Comparison of ENCODE assay signal across 22 cellular contexts in the genomic region with DNA sequence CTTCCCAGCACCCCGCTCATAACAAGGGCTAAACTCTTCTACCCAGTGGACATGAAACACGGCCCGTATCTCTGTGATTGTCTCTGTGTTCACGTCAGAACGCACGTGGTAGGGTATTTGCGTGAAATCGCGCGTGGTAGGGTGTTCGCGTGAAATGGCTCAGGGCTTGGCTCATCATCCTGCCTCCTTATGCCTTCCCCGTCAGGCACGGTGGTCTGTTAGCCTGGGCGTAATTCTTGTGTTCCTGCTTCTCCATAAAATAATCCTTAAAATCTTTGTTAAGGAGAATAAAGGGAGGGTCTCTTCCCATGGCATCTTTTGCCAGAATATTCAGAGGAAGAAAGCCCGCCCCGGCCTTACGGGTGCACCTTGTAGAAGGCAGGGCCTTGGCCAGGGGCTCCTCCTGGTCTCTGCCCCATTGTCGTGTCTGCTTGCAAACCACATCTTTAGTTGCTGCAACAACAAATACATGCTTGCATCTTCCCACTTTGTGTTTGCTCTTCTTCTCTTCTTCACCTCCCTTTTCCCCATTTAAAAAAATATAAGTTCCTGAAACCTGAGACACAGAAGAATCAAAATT.
DNase-seq lines count a peak whose midpoint lies in the region; FAIRE-seq and TF ChIP-seq lines count a peak whose summit lies in the region.
"Had no signal": no experiment of that assay in that cellular context is flagged by ENCODE, and none has a peak within 500 bp of the region (broad histone marks: within the 10 kb centered on the region; RNA-seq: fewer than 3 reads in every experiment).

No MANE protein-coding gene starts in this region.

- peaks cover 39% of the 10 kb centered on the region for H3K36me3 Mint-ChIP-seq in activated CD4-positive, alpha-beta T cell treated with anti-CD3 and anti-CD28 coated beads, Interleukin-2, amount 10 ng/mL, durations not matched to agents 24 days and 14 days (ENCODE audit: low read depth)
- peaks cover 18 to 21% of the 10 kb centered on the region in 2 donors for H3K36me3 Mint-ChIP-seq in CD14-positive monocyte
- peaks cover 45% of the 10 kb centered on the region for H3K36me3 Mint-ChIP-seq in activated T-helper 1 cell treated with anti-CD3 and anti-CD28 coated beads, Interleukin-12 subunit alpha, Interleukin-12 subunit beta, Interleukin-2, Interleukin-4 antibody, amounts not matched to agents 30 ng/mL and 10 ng/mL and 1 ng/mL, durations not matched to agents 14 hours and 24 hours and 36 hours (ENCODE audit: low read depth)

- peak overlapping the region; percentile 30 for H3K4me3 Mint-ChIP-seq in activated CD4-positive, alpha-beta T cell treated with anti-CD3 and anti-CD28 coated beads, Interleukin-2, amount 10 ng/mL, durations not matched to agents 24 days and 14 days
- H3K4me3 Mint-ChIP-seq in CD14-positive monocyte = no peak overlapping the region
- H3K4me3 Mint-ChIP-seq in activated T-helper 1 cell treated with anti-CD3 and anti-CD28 coated beads, Interleukin-12 subunit alpha, Interleukin-12 subunit beta, Interleukin-2, Interleukin-4 antibody, amounts not matched to agents 30 ng/mL and 10 ng/mL and 1 ng/mL, durations not matched to agents 14 hours and 24 hours and 36 hours = no peak overlapping the region
- H3K4me3 Mint-ChIP-seq: memory B cell; natural killer cell treated with Interleukin-12 subunit alpha and Interleukin-12 subunit beta and Interleukin-15 and Interleukin-18, amount 100 ng/mL, for 72 hours had no signal

- FAIRE-seq in GM12891 (lab: Jason Lieb, UNC) = no peak
- FAIRE-seq: A204.1, HTR-8/SVneo, islet of Langerhans, small intestine had no signal

- peaks cover 76% of the 10 kb centered on the region for H3K4me1 Mint-ChIP-seq in activated CD4-positive, alpha-beta T cell treated with anti-CD3 and anti-CD28 coated beads, Interleukin-2, amount 10 ng/mL, durations not matched to agents 24 days and 14 days
- H3K4me1 Mint-ChIP-seq in CD14-positive monocyte = peaks cover 52% of the 10 kb centered on the region
- H3K4me1 Mint-ChIP-seq in activated T-helper 1 cell treated with anti-CD3 and anti-CD28 coated beads, Interleukin-12 subunit alpha, Interleukin-12 subunit beta, Interleukin-2, Interleukin-4 antibody, amounts not matched to agents 30 ng/mL and 10 ng/mL and 1 ng/mL, durations not matched to agents 14 hours and 24 hours and 36 hours (ENCODE audit: low read depth) = peaks cover 72% of the 10 kb centered on the region

- no peak for TF ChIP-seq POLR2A in GM12891 (IDR thresholded peaks at IDR 0.05; ENCODE audit: low read depth, low read length)

- intact Hi-C loops in activated CD4-positive, alpha-beta T cell treated with anti-CD3 and anti-CD28 coated beads, Interleukin-2, amount 10 ng/mL, durations not matched to agents 24 days and 14 days (cut with micrococcal nuclease) = loop anchor here (5.0 kb wide), 1 partner anchor 198 kb away; no protein-coding TSS in a partner anchor
- intact Hi-C loops in CD14-positive monocyte (cut with micrococcal nuclease) = no loop called here
- intact Hi-C loops in activated T-helper 1 cell treated with anti-CD3 and anti-CD28 coated beads, Interleukin-12 subunit alpha, Interleukin-12 subunit beta, Interleukin-2, Interleukin-4 antibody, amounts not matched to agents 30 ng/mL and 10 ng/mL and 1 ng/mL, durations not matched to agents 14 hours and 24 hours and 36 hours (cut with micrococcal nuclease) = loop anchor here (5.0 kb wide), 1 partner anchor 417 kb away; no protein-coding TSS in a partner anchor

- no peak for DNase-seq in activated CD4-positive, alpha-beta T cell treated with anti-CD3 and anti-CD28 coated beads, Interleukin-2, amount 10 ng/mL, durations not matched to agents 24 days and 14 days
- DNase-seq in activated CD4-positive, alpha-beta T cell treated with anti-CD3 and anti-CD28 coated beads for 1 hour = no peak
- peak; percentile 20 for DNase-seq in CD14-positive monocyte (ENCODE audit: low spot score)
- no peak for DNase-seq in activated T-helper 1 cell treated with anti-CD3 and anti-CD28 coated beads, Interleukin-12 subunit alpha, Interleukin-12 subunit beta, Interleukin-2, Interleukin-4 antibody, amounts not matched to agents 30 ng/mL and 10 ng/mL and 1 ng/mL, durations not matched to agents 14 hours and 24 hours and 36 hours (ENCODE audit: low spot score)
- DNase-seq in mesenteric fat pad (ENCODE audit: low spot score) = peak; percentile 39
- DNase-seq in GF-D8 (lab: John Stamatoyannopoulos, UW) = no peak
- no peak for DNase-seq in nucleus accumbens (lab: John Stamatoyannopoulos, UW)
- no peak for DNase-seq in GM12891 (ENCODE audit: insufficient read length, low spot score)
- DNase-seq: activated naive CD4-positive, alpha-beta T cell treated with Interleukin-2 at 50 U/mL for 16 hours; Karpas-422; NCI-H1092; NCI-H2081; NCI-H510A; small intestine; stimulated activated CD4-positive, alpha-beta T cell treated with anti-CD3 and anti-CD28 coated beads, Interleukin-4, amount 100 ng/mL, for 1 hour; uterus; WERI-Rb-1 had no signal

- H3K27me3 Mint-ChIP-seq in activated CD4-positive, alpha-beta T cell treated with anti-CD3 and anti-CD28 coated beads, Interleukin-2, amount 10 ng/mL, durations not matched to agents 24 days and 14 days = no peaks in the 10 kb centered on the region
- peaks cover 2 to 15% (median 4%) of the 10 kb centered on the region in 3 donors for H3K27me3 Mint-ChIP-seq in CD14-positive monocyte (ENCODE audit: low read depth in 3 of 3)
- no peaks in the 10 kb centered on the region for H3K27me3 Mint-ChIP-seq in activated T-helper 1 cell treated with anti-CD3 and anti-CD28 coated beads, Interleukin-12 subunit alpha, Interleukin-12 subunit beta, Interleukin-2, Interleukin-4 antibody, amounts not matched to agents 30 ng/mL and 10 ng/mL and 1 ng/mL, durations not matched to agents 14 hours and 24 hours and 36 hours (ENCODE audit: insufficient read depth)
- H3K27me3 Mint-ChIP-seq: memory B cell; natural killer cell treated with Interleukin-12 subunit alpha and Interleukin-12 subunit beta and Interleukin-15 and Interleukin-18, amount 100 ng/mL, for 72 hours had no signal

- no peak for TF ChIP-seq CTCF in CD14-positive monocyte (IDR thresholded peaks at IDR 0.05)

- no peaks in the 10 kb centered on the region for H3K9me3 Mint-ChIP-seq in activated CD4-positive, alpha-beta T cell treated with anti-CD3 and anti-CD28 coated beads, Interleukin-2, amount 10 ng/mL, durations not matched to agents 24 days and 14 days
- H3K9me3 Mint-ChIP-seq in CD14-positive monocyte = no peaks in the 10 kb centered on the region
- no peaks in the 10 kb centered on the region for H3K9me3 Mint-ChIP-seq in activated T-helper 1 cell treated with anti-CD3 and anti-CD28 coated beads, Interleukin-12 subunit alpha, Interleukin-12 subunit beta, Interleukin-2, Interleukin-4 antibody, amounts not matched to agents 30 ng/mL and 10 ng/mL and 1 ng/mL, durations not matched to agents 14 hours and 24 hours and 36 hours
- H3K9me3 Mint-ChIP-seq: memory B cell; natural killer cell treated with Interleukin-12 subunit alpha and Interleukin-12 subunit beta and Interleukin-15 and Interleukin-18, amount 100 ng/mL, for 72 hours had no signal

- peak overlapping the region; percentile 45 for H3K27ac Mint-ChIP-seq in activated CD4-positive, alpha-beta T cell treated with anti-CD3 and anti-CD28 coated beads, Interleukin-2, amount 10 ng/mL, durations not matched to agents 24 days and 14 days
- H3K27ac Mint-ChIP-seq in CD14-positive monocyte = peak overlapping the region in 2 of 7 donors; percentile 28 to 33
- H3K27ac Mint-ChIP-seq in activated T-helper 1 cell treated with anti-CD3 and anti-CD28 coated beads, Interleukin-12 subunit alpha, Interleukin-12 subunit beta, Interleukin-2, Interleukin-4 antibody, amounts not matched to agents 30 ng/mL and 10 ng/mL and 1 ng/mL, durations not matched to agents 14 hours and 24 hours and 36 hours = peak overlapping the region; percentile 43
- H3K27ac Mint-ChIP-seq: memory B cell; natural killer cell treated with Interleukin-12 subunit alpha and Interleukin-12 subunit beta and Interleukin-15 and Interleukin-18, amount 100 ng/mL, for 72 hours had no signal

TF ChIP-seq in GM12891, 5 proteins besides CTCF, POLR2A, EP300 and RAD21:
- TF ChIP-seq POLR2AphosphoS5 (IDR thresholded peaks at IDR 0.05; ENCODE audit: low read depth, low read length) (no peak), TAF1 (IDR thresholded peaks at IDR 0.05; ENCODE audit: low read depth, low read length) (no peak), POU2F2 (IDR thresholded peaks at IDR 0.05; ENCODE audit: low read depth, low read length) (no peak), PAX5 (IDR thresholded peaks at IDR 0.05; ENCODE audit: insufficient read depth, low read length, severe bottlenecking) (no peak), SPI1 (IDR thresholded peaks at IDR 0.05; ENCODE audit: low read depth, low read length) (no peak)

Comparison
In these comparisons a context has a peak if more than half of its experiments do, and no peak if none do; other contexts are left out.
1. DNase-seq: peak in CD14-positive monocyte (single experiment) and mesenteric fat pad (single experiment); none in activated CD4-positive, alpha-beta T cell treated with anti-CD3 and anti-CD28 coated beads, Interleukin-2, amount 10 ng/mL, durations not matched to agents 24 days and 14 days (single experiment), activated CD4-positive, alpha-beta T cell treated with anti-CD3 and anti-CD28 coated beads for 1 hour (single experiment), activated T-helper 1 cell treated with anti-CD3 and anti-CD28 coated beads, Interleukin-12 subunit alpha, Interleukin-12 subunit beta, Interleukin-2, Interleukin-4 antibody, amounts not matched to agents 30 ng/mL and 10 ng/mL and 1 ng/mL, durations not matched to agents 14 hours and 24 hours and 36 hours (single experiment), GF-D8 (single experiment), nucleus accumbens (0 of 56) and GM12891 (single experiment).
2. intact Hi-C loops: an anchor here in activated CD4-positive, alpha-beta T cell treated with anti-CD3 and anti-CD28 coated beads, Interleukin-2, amount 10 ng/mL, durations not matched to agents 24 days and 14 days (5.0 kb wide) and activated T-helper 1 cell treated with anti-CD3 and anti-CD28 coated beads, Interleukin-12 subunit alpha, Interleukin-12 subunit beta, Interleukin-2, Interleukin-4 antibody, amounts not matched to agents 30 ng/mL and 10 ng/mL and 1 ng/mL, durations not matched to agents 14 hours and 24 hours and 36 hours (5.0 kb wide); none called in CD14-positive monocyte.